8 cellular contexts compared by ENCODE assay signal in the genomic region with DNA sequence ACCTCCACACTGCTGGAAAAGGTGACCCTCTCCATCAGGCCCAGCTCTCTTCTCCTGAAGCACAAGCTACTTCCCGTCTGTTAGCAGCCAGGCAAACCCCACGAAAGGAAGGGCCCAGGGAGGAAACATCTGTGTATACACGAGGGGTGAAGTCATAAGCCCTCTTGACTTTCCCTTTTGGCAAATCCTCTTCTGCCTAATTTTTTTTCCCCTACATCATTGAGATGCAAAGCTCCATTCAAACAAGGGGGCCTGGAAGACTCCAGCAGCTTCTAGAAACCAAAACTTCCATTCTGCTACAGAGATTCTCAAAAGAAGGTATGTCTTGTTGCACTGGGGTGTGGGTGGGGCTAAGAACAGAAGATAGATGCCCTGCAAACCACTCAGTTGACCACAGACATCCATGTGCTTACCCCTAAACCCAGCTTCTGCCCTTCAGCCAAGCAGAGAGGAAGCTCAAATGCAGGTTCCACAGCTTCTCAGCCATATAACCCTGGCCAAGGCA.
A peak's percentile ranks its signal among the peaks of the same experiment; 100 is the strongest.
DNase-seq lines count a peak whose midpoint lies in the region; ATAC-seq and TF ChIP-seq lines count a peak whose summit lies in the region.

No MANE protein-coding gene starts in this region.

- no peak overlapping the region for H3K4me3 Mint-ChIP-seq in CD8-positive, alpha-beta T cell

- TF ChIP-seq POLR2A in NB4 (IDR thresholded peaks at IDR 0.05; ENCODE audit: extremely low read depth, insufficient read length): no peak

- no peaks in the 10 kb centered on the region for H3K9me3 ChIP-seq in right atrium auricular region
- no peaks in the 10 kb centered on the region for H3K9me3 ChIP-seq in CD8-positive, alpha-beta T cell (ENCODE audit: low read length)

- H3K36me3 Mint-ChIP-seq in CD8-positive, alpha-beta T cell: no peaks in the 10 kb centered on the region

- no peaks in the 10 kb centered on the region for H3K27me3 ChIP-seq in right atrium auricular region
- H3K27me3 ChIP-seq in CD8-positive, alpha-beta T cell (ENCODE audit: insufficient read depth, low read length): no peaks in the 10 kb centered on the region

- POLR2A ChIA-PET in CD8-positive, alpha-beta T cell (lab: Charles Lee): interaction anchor here (1.0 kb wide), 1 partner anchor 64 kb away, joined by 3 read pairs; no protein-coding TSS in a partner anchor

- H3K36me3 ChIP-seq in right atrium auricular region: no peaks in the 10 kb centered on the region
- no peaks in the 10 kb centered on the region for H3K36me3 ChIP-seq in CD8-positive, alpha-beta T cell (ENCODE audit: insufficient read depth, low read length)

- no peaks in the 10 kb centered on the region for H3K9me3 Mint-ChIP-seq in CD8-positive, alpha-beta T cell

- peaks cover 0 to 36% of the 10 kb centered on the region in 2 donors for H3K4me1 ChIP-seq in right atrium auricular region
- no peaks in the 10 kb centered on the region for H3K4me1 ChIP-seq in CD8-positive, alpha-beta T cell (ENCODE audit: insufficient read depth, low read length)

- DNase-seq in AML-193 (lab: John Stamatoyannopoulos, UW): peak; percentile 52 to 62
- DNase-seq in NB4 (ENCODE audit: low read depth): peak; percentile 91
- no peak for DNase-seq in right atrium auricular region (ENCODE audit: low spot score)
- DNase-seq in A172 (ENCODE audit: low spot score): no peak
- no peak for DNase-seq in CD8-positive, alpha-beta T cell
- DNase-seq in NCI-H1694 treated with DMSO at 0.1 percent for 48 hours (lab: John Stamatoyannopoulos, UW): no peak

- H3K27me3 Mint-ChIP-seq in CD8-positive, alpha-beta T cell (ENCODE audit: low read depth): no peaks in the 10 kb centered on the region

- CTCF ChIA-PET in CD8-positive, alpha-beta T cell (lab: Charles Lee): interaction anchor here (1.6 kb wide), 1 partner anchor 27 kb away, joined by 3 read pairs; no protein-coding TSS in a partner anchor

- H3K4me1 Mint-ChIP-seq in CD8-positive, alpha-beta T cell (ENCODE audit: low read depth): peaks cover 18% of the 10 kb centered on the region

- TF ChIP-seq CTCF in NB4 (IDR thresholded peaks at IDR 0.05; ENCODE audit: low read depth, low read length): no peak
- no peak for TF ChIP-seq CTCF in right atrium auricular region (IDR thresholded peaks at IDR 0.05)
- no peak for TF ChIP-seq CTCF in CD8-positive, alpha-beta T cell (IDR thresholded peaks at IDR 0.05)

- no peak overlapping the region for H3K4me3 ChIP-seq in NB4 (ENCODE audit: low read depth, low read length)
- no peak overlapping the region for H3K4me3 ChIP-seq in right atrium auricular region
- no peak overlapping the region for H3K4me3 ChIP-seq in CD8-positive, alpha-beta T cell (ENCODE audit: low read depth, low read length)

- ATAC-seq in GM21390 (IDR thresholded peaks at IDR 0.05; ENCODE audit: unreplicated experiment) (peak; percentile 47), GM18858 (IDR thresholded peaks at IDR 0.05; ENCODE audit: unreplicated experiment) (no peak)
- ATAC-seq in CD8-positive, alpha-beta T cell: no peak

- intact Hi-C loops in CD8-positive, alpha-beta T cell (cut with DNase I, micrococcal nuclease): no loop called here

- peak overlapping the region; percentile 70 to 81 for H3K27ac ChIP-seq in right atrium auricular region
- no peak overlapping the region for H3K27ac ChIP-seq in CD8-positive, alpha-beta T cell (ENCODE audit: low read depth, low read length)

- no peak overlapping the region for H3K27ac Mint-ChIP-seq in CD8-positive, alpha-beta T cell

Comparison
In these comparisons a context has a peak if more than half of its experiments do, and no peak if none do; other contexts are left out.
1. DNase-seq: peak in AML-193 (2 of 2) and NB4 (single experiment); none in right atrium auricular region (single experiment), A172 (single experiment), CD8-positive, alpha-beta T cell (0 of 7) and NCI-H1694 treated with DMSO at 0.1 percent for 48 hours (single experiment).